20 cellular contexts compared by ENCODE assay signal in genomic region chr16:27191352-27191924, GRCh38. TPM values are rescaled to one million over a fixed set of nuclear protein-coding genes. Genes with fewer than 3 reads are reported as not detected.
DNase-seq lines count a peak whose midpoint lies in the region; ATAC-seq, FAIRE-seq and TF ChIP-seq lines count a peak whose summit lies in the region.
"Had no signal": no experiment of that assay in that cellular context is flagged by ENCODE, and none has a peak within 500 bp of the region (broad histone marks: within the 10 kb centered on the region; RNA-seq: fewer than 3 reads in every experiment).

No MANE protein-coding gene starts in this region.

- peaks cover 7 to 36% (median 16%) of the 10 kb centered on the region in 4 donors for H3K4me1 Mint-ChIP-seq in CD4-positive, CD25-positive, alpha-beta regulatory T cell
- no peaks in the 10 kb centered on the region for H3K4me1 Mint-ChIP-seq in GM23338

- TF ChIP-seq RAD21 in H1 (IDR thresholded peaks at IDR 0.05 in 1 of 2, conservative IDR thresholded peaks at IDR 0.05 in 1 of 2; ENCODE audit: low read depth in 2 of 2, low read length in 2 of 2), result no peak

- H2BK5ac ChIP-seq in H1 (ENCODE audit: low read depth, low read length) (no peak overlapping the region), mesendoderm (ENCODE audit: low read length) (no peak overlapping the region)

- no peak for FAIRE-seq in H1 (lab: Jason Lieb, UNC)
- FAIRE-seq: A204.1, D721Med, G401.6, GM12891, GM19239 had no signal

- no peak overlapping the region for H3K56ac ChIP-seq in H1 (replicated peaks; ENCODE audit: insufficient read length, low read depth, low read length)
- no peak overlapping the region for H3K56ac ChIP-seq in mesendoderm (ENCODE audit: low read length)

- 0 out of 2 replicates have a peak overlapping the region, but pooled peaks have one; percentile 50 for H2BK12ac ChIP-seq in H1 (ENCODE audit: low read depth, low read length)

- H2BK15ac ChIP-seq in H1 (ENCODE audit: low read length) (no peak overlapping the region), mesendoderm (replicated peaks; ENCODE audit: low read depth) (no peak overlapping the region)

- no peak for ATAC-seq in CD4-positive, CD25-positive, alpha-beta regulatory T cell (ENCODE audit: low read depth in 2 of 2)
- ATAC-seq in GM23338 (no peak), GM21717 (IDR thresholded peaks at IDR 0.05; ENCODE audit: unreplicated experiment) (no peak)

- CTCF ChIA-PET in H1 (lab: Charles Lee; ENCODE audit: partially characterized antibody), result interaction anchor here (1.0 to 3.3 kb wide), 5 partner anchors 8 to 176 kb away, joined by 3 to 17 read pairs (median 5); no protein-coding TSS in a partner anchor

- WGBS in H1 (ENCODE audit: extremely low coverage in 1 of 2, insufficient coverage in 1 of 2, insufficient read length in 1 of 2, insufficient replicate concordance in 2 of 2, low coverage in 1 of 2, low lambda C conversion rate in 2 of 2, missing lambda C conversion rate in 1 of 2), 2 experiments, result 84% methylated on average over 5 of the region's 7 CpGs; no CpG with 5 or more reads in 1 of the 2 experiments
- WGBS in mesendoderm (ENCODE audit: extremely low coverage, insufficient coverage, low lambda C conversion rate), result no CpG with 5 or more reads among the region's 7 CpGs

- no peak overlapping the region for H4K5ac ChIP-seq in H1 (ENCODE audit: insufficient read length, low read depth, low read length)
- H4K5ac ChIP-seq in mesendoderm (ENCODE audit: low read length), result no peak overlapping the region

- H2BK20ac ChIP-seq in H1 (ENCODE audit: low read length), result no peak overlapping the region

- H3K9me3 ChIP-seq in CD4-positive, CD25-positive, alpha-beta regulatory T cell (ENCODE audit: control insufficient read depth in 2 of 2, low read length in 2 of 2), result no peaks in the 10 kb centered on the region
- no peaks in the 10 kb centered on the region for H3K9me3 ChIP-seq in H1 (ENCODE audit: insufficient read depth in 2 of 2, low read depth in 1 of 2, low read length in 1 of 2)
- H3K9me3 ChIP-seq: BE2C, Caco-2 had no signal

- H3K14ac ChIP-seq in H1 (ENCODE audit: insufficient read length), result no peak overlapping the region

- H3K36me3 ChIP-seq in CD4-positive, CD25-positive, alpha-beta regulatory T cell (ENCODE audit: control insufficient read depth, insufficient read depth, low read length), result no peaks in the 10 kb centered on the region
- no peaks in the 10 kb centered on the region for H3K36me3 ChIP-seq in GM23338 (ENCODE audit: insufficient read depth)
- no peaks in the 10 kb centered on the region for H3K36me3 ChIP-seq in H1 (ENCODE audit: control insufficient read depth in 2 of 4, insufficient read depth in 4 of 4, low read length in 3 of 4)
- no peaks in the 10 kb centered on the region for H3K36me3 ChIP-seq in mesendoderm (ENCODE audit: control insufficient read depth, insufficient read depth, low read length)
- H3K36me3 ChIP-seq: BE2C had no signal

- no peak for TF ChIP-seq POLR2A in H1 (IDR thresholded peaks at IDR 0.05; ENCODE audit: control extremely low read depth in 1 of 2, low read depth in 2 of 2, low read length in 2 of 2)

- H3K4me2 ChIP-seq in GM23338 (no peak overlapping the region), H1 (ENCODE audit: insufficient read depth in 1 of 2, low read depth in 2 of 2, low read length in 2 of 2) (no peak overlapping the region), mesendoderm (ENCODE audit: low read length) (no peak overlapping the region)

- H3K79me1 ChIP-seq in H1 (ENCODE audit: low read depth, low read length) (no peaks in the 10 kb centered on the region), mesendoderm (ENCODE audit: low read length) (no peaks in the 10 kb centered on the region)

- H3K9ac ChIP-seq in H1 (replicated peaks in 1 of 4; ENCODE audit: extremely low read depth in 1 of 4, low read depth in 3 of 4, low read length in 3 of 4) (no peak overlapping the region), mesendoderm (ENCODE audit: low read length) (no peak overlapping the region)
- H3K9ac ChIP-seq: GM23248 had no signal

- no peaks in the 10 kb centered on the region for H3K27me3 ChIP-seq in CD4-positive, CD25-positive, alpha-beta regulatory T cell (ENCODE audit: control insufficient read depth, insufficient read depth, low read length)
- H3K27me3 ChIP-seq in GM23338 (ENCODE audit: insufficient read depth) (no peaks in the 10 kb centered on the region), H1 (replicated peaks in 1 of 4; ENCODE audit: control insufficient read depth in 3 of 4, extremely low read depth in 1 of 4, insufficient read depth in 3 of 4, low read length in 3 of 4) (no peaks in the 10 kb centered on the region), mesendoderm (ENCODE audit: insufficient read depth, low read length, poor library complexity) (no peaks in the 10 kb centered on the region)
- H3K27me3 ChIP-seq: BE2C had no signal

- H3K4me1 ChIP-seq in CD4-positive, CD25-positive, alpha-beta regulatory T cell (ENCODE audit: control insufficient read depth, insufficient read depth, low read length, poor library complexity, severe bottlenecking), result peaks cover 18% of the 10 kb centered on the region
- no peaks in the 10 kb centered on the region for H3K4me1 ChIP-seq in GM23338 (ENCODE audit: insufficient read depth)
- H3K4me1 ChIP-seq in H1 (replicated peaks in 1 of 4; ENCODE audit: control insufficient read depth in 3 of 4, insufficient read depth in 4 of 4, low read length in 3 of 4), result peaks cover 0 to 6% (median 1%) of the 10 kb centered on the region in 4 experiments; a peak in 3 of 7 replicates
- H3K4me1 ChIP-seq in mesendoderm (ENCODE audit: control insufficient read depth, low read depth, low read length), result no peaks in the 10 kb centered on the region

- H3K9me3 Mint-ChIP-seq in CD4-positive, CD25-positive, alpha-beta regulatory T cell, result peaks cover 0 to 1% (median 0%) of the 10 kb centered on the region in 7 donors
- peaks cover 26% of the 10 kb centered on the region; the same call in 2 of the 3 replicates for H3K9me3 Mint-ChIP-seq in GM23338

- no peaks in the 10 kb centered on the region for H3K9me2 ChIP-seq in GM23338 (ENCODE audit: insufficient read depth)

- H3K27me3 Mint-ChIP-seq in CD4-positive, CD25-positive, alpha-beta regulatory T cell, result peaks cover 8% of the 10 kb centered on the region
- peaks cover 8% of the 10 kb centered on the region for H3K27me3 Mint-ChIP-seq in GM23338 (ENCODE audit: insufficient read depth, low read depth, poor library complexity)
- H3K27me3 Mint-ChIP-seq: CD4-positive, alpha-beta T cell had no signal

- peak overlapping the region; percentile 65; the same call in 1 of the 2 replicates for H2AK5ac ChIP-seq in H1 (ENCODE audit: low read depth, low read length)
- H2AK5ac ChIP-seq in mesendoderm (ENCODE audit: low read length), result no peak overlapping the region

- DNase-seq in CD4-positive, CD25-positive, alpha-beta regulatory T cell, result no peak
- DNase-seq in GM23338 (ENCODE audit: low spot score), result peak; percentile 30
- DNase-seq in H1 (ENCODE audit: low read depth in 1 of 2, low spot score in 2 of 2), result no peak
- peak; percentile 23 for DNase-seq in mesendoderm
- no peak for DNase-seq in medulla oblongata (ENCODE audit: extremely low spot score)
- no peak for DNase-seq in activated naive CD4-positive, alpha-beta T cell treated with Interleukin-2 at 50 U/mL for 16 hours
- DNase-seq: ACHN; BE2C; C1 segment of cervical spinal cord; Caco-2; CD4-positive, alpha-beta T cell; GM23248; H9; KBM-7 had no signal

- TF ChIP-seq CTCF in GM23338 (conservative IDR thresholded peaks at IDR 0.05; ENCODE audit: low read depth in 2 of 2), result no peak
- no peak for TF ChIP-seq CTCF in H1 (IDR thresholded peaks at IDR 0.05; ENCODE audit: control extremely low read depth in 1 of 3, insufficient read depth in 1 of 3, low read depth in 1 of 3, low read length in 3 of 3)

- H3F3A ChIP-seq in GM23338 (replicated peaks; ENCODE audit: low read depth), result no peaks in the 10 kb centered on the region

- no peak overlapping the region for H4K8ac ChIP-seq in H1 (ENCODE audit: extremely low read depth, insufficient read depth, low read length)
- H4K8ac ChIP-seq in mesendoderm (ENCODE audit: low read depth, low read length), result no peak overlapping the region

- H3K23ac ChIP-seq in H1 (ENCODE audit: insufficient read length) (no peak overlapping the region), mesendoderm (ENCODE audit: low read length) (no peak overlapping the region)

- H3K4ac ChIP-seq in H1 (replicated peaks; ENCODE audit: insufficient read length, low read depth, low read length) (no peak overlapping the region), mesendoderm (ENCODE audit: low read depth, low read length) (no peak overlapping the region)

- 0 out of 2 replicates have a peak overlapping the region, but pooled peaks have one; percentile 38 for H2AFZ ChIP-seq in GM23338
- H2AFZ ChIP-seq in H1 (ENCODE audit: low read length), result no peak overlapping the region
- H2AFZ ChIP-seq: GM23248 had no signal

- no peak overlapping the region for H3K4me3 Mint-ChIP-seq in CD4-positive, CD25-positive, alpha-beta regulatory T cell
- H3K4me3 Mint-ChIP-seq in GM23338, result no peak overlapping the region
- H3K4me3 Mint-ChIP-seq: CD4-positive, alpha-beta T cell; H9 had no signal

- H3K36me3 Mint-ChIP-seq in CD4-positive, CD25-positive, alpha-beta regulatory T cell, result no peaks in the 10 kb centered on the region
- no peaks in the 10 kb centered on the region for H3K36me3 Mint-ChIP-seq in GM23338 (ENCODE audit: low read depth)

- H3K27ac Mint-ChIP-seq in CD4-positive, CD25-positive, alpha-beta regulatory T cell, result peak overlapping the region in 2 of 3 donors; percentile 20 to 42
- no peak overlapping the region; the same call in 1 of the 2 replicates for H3K27ac Mint-ChIP-seq in GM23338
- H3K27ac Mint-ChIP-seq: CD4-positive, alpha-beta T cell; H9 had no signal

- no peaks in the 10 kb centered on the region for H3K79me2 ChIP-seq in GM23338 (replicated peaks; ENCODE audit: insufficient read depth)
- H3K79me2 ChIP-seq in H1 (ENCODE audit: control insufficient read depth in 1 of 2, insufficient read depth in 2 of 2, low read length in 2 of 2), result no peaks in the 10 kb centered on the region
- H3K79me2 ChIP-seq in mesendoderm (ENCODE audit: control insufficient read depth, insufficient read depth, low read length), result no peaks in the 10 kb centered on the region

- H4K91ac ChIP-seq in H1 (replicated peaks; ENCODE audit: insufficient read length, low read length), result no peak overlapping the region

- H3K27ac ChIP-seq in CD4-positive, CD25-positive, alpha-beta regulatory T cell (ENCODE audit: insufficient read depth, low read length, poor library complexity, severe bottlenecking), result no peak overlapping the region
- H3K27ac ChIP-seq in GM23338 (ENCODE audit: low read depth) (no peak overlapping the region), H1 (ENCODE audit: low read depth, low read length) (no peak overlapping the region), mesendoderm (ENCODE audit: low read depth, low read length) (no peak overlapping the region)
- H3K27ac ChIP-seq: GM23248 had no signal

- POLR2A ChIA-PET in H1 (lab: Charles Lee; ENCODE audit: partially characterized antibody), result interaction anchor here (2.3 kb wide), 1 partner anchor 12 kb away, joined by 10 read pairs; the partner anchor contains the start of gene KDM8

- H3K4me3 ChIP-seq in CD4-positive, CD25-positive, alpha-beta regulatory T cell (ENCODE audit: low read depth, low read length), result no peak overlapping the region
- H3K4me3 ChIP-seq in GM23338 (no peak overlapping the region), H1 (ENCODE audit: extremely low read depth in 1 of 4, insufficient read depth in 2 of 4, low read depth in 3 of 4, low read length in 4 of 4) (no peak overlapping the region), mesendoderm (ENCODE audit: low read length) (no peak overlapping the region)
- H3K4me3 ChIP-seq: GM23248 had no signal

- no peaks in the 10 kb centered on the region for H3K23me2 ChIP-seq in H1 (ENCODE audit: low read depth, low read length)

- no peak for TF ChIP-seq EP300 in H1 (IDR thresholded peaks at IDR 0.05; ENCODE audit: borderline replicate concordance in 1 of 2, low read depth in 2 of 2, low read length in 2 of 2)

- H2BK120ac ChIP-seq in H1 (replicated peaks; ENCODE audit: low read depth, low read length) (no peak overlapping the region), mesendoderm (ENCODE audit: low read depth, low read length) (no peak overlapping the region)

- H3K18ac ChIP-seq in H1 (ENCODE audit: extremely low read depth, low read length) (no peak overlapping the region), mesendoderm (ENCODE audit: low read length) (no peak overlapping the region)

- no peaks in the 10 kb centered on the region for H4K20me1 ChIP-seq in GM23338 (replicated peaks; ENCODE audit: insufficient read depth)
- no peaks in the 10 kb centered on the region for H4K20me1 ChIP-seq in H1 (replicated peaks in 1 of 2; ENCODE audit: control insufficient read depth in 1 of 2, insufficient read depth in 2 of 2, low read length in 2 of 2)

RNA-seq across cellular contexts. Expression of gene KDM8, which starts 11.9 kb away (rescaled TPM):
- total RNA-seq in CD4-positive, CD25-positive, alpha-beta regulatory T cell, result 14.7 TPM
- polyA plus RNA-seq in CD4-positive, CD25-positive, alpha-beta regulatory T cell, result 1 to 10 TPM; 2.8 to 8.8 (median 4.3) TPM
- total RNA-seq in GM23338 (2014; rRNA removed; shearing (Covaris generic)), result 5.1 and 9.1 TPM in 2 replicates
- polyA plus RNA-seq in GM23338 (2016; fragmentation: Nextera tagmentation; extraction: Ambion mirVana), result 3.8 and 5.7 TPM in 2 replicates
- total RNA-seq in H1 (2021; fragmentation: NEBNext Ultra II Directional; extraction: Animal tissue kit (Norgen Biotek cat#: 25700)), result 10.3 and 14.6 TPM in 2 replicates
- polyA plus RNA-seq in H1 (2011; rRNA removed), result 8.1 and 12.8 TPM in 2 replicates
- 7.2 TPM for polyA plus RNA-seq in H1 (2011; cell fraction: cytosol; rRNA removed)
- 11.6 TPM for polyA plus RNA-seq in H1 (2011; cell fraction: nucleus; rRNA removed)
- polyA plus RNA-seq in H1 (2012, experiment 1 of 2), result 5.0 to 9.1 TPM (median 7.2 TPM) in 4 replicates
- polyA plus RNA-seq in H1 (2012, experiment 2 of 2), result 6.9 TPM
- polyA plus RNA-seq in H1 (2013, experiment 1 of 2), result 4.7 TPM
- polyA plus RNA-seq in H1 (2013, experiment 2 of 2), result 4.9 TPM
- polyA minus RNA-seq in H1 (2011; rRNA and poly(A)+ RNA removed), result 6.5 and 11.8 TPM in 2 replicates
- polyA minus RNA-seq in H1 (2011; cell fraction: cytosol; rRNA and poly(A)+ RNA removed), result 4.6 TPM
- polyA minus RNA-seq in H1 (2011; cell fraction: nucleus; rRNA and poly(A)+ RNA removed), result 16.0 TPM
- polyA plus RNA-seq in mesendoderm (2013, experiment 1 of 2), result 5.4 TPM
- 4.7 TPM for polyA plus RNA-seq in mesendoderm (2013, experiment 2 of 2)

Comparison
In these comparisons a context has a peak if more than half of its experiments do, and no peak if none do; other contexts are left out.
1. DNase-seq: peak in GM23338 (single experiment) and mesendoderm (single experiment); none in CD4-positive, CD25-positive, alpha-beta regulatory T cell (0 of 3), H1 (0 of 2), medulla oblongata (single experiment) and activated naive CD4-positive, alpha-beta T cell treated with Interleukin-2 at 50 U/mL for 16 hours (single experiment).